Comparison of ENCODE assay signal across 8 cellular contexts in the genomic region with DNA sequence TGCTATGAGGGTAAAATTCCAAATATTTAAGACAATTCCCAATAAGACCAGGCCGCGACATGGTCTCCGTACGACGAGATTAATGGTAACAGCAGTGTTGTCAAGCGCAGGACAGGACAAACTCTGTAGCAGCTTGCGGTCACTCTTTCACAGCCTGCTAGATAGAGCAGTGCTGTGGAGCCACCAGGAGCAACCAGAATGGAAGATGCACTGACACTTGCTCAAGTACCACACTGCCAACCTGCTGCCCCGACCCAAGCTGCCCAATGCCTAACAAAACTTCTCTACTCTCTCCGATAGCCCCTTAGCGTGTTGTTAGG. TPM values are rescaled to one million over a fixed set of nuclear protein-coding genes. Genes with fewer than 3 reads are reported as not detected.
DNase-seq lines count a peak whose midpoint lies in the region; ATAC-seq and TF ChIP-seq lines count a peak whose summit lies in the region.

No MANE protein-coding gene starts in this region.

- peak overlapping the region; percentile 91 for H3K9ac ChIP-seq in HUES6 (ENCODE audit: low read length)

- no peak overlapping the region for H3K27ac Mint-ChIP-seq in naive B cell
- no peak overlapping the region for H3K27ac Mint-ChIP-seq in activated T-helper 1 cell treated with anti-CD3 and anti-CD28 coated beads, Interleukin-12 subunit alpha, Interleukin-12 subunit beta, Interleukin-2, Interleukin-4 antibody, amounts not matched to agents 30 ng/mL and 10 ng/mL and 1 ng/mL, durations not matched to agents 14 hours and 24 hours and 36 hours

- H3K36me3 Mint-ChIP-seq in naive B cell = no peaks in the 10 kb centered on the region
- H3K36me3 Mint-ChIP-seq in activated T-helper 1 cell treated with anti-CD3 and anti-CD28 coated beads, Interleukin-12 subunit alpha, Interleukin-12 subunit beta, Interleukin-2, Interleukin-4 antibody, amounts not matched to agents 30 ng/mL and 10 ng/mL and 1 ng/mL, durations not matched to agents 14 hours and 24 hours and 36 hours (ENCODE audit: low read depth) = peaks cover 17% of the 10 kb centered on the region

- intact Hi-C loops in activated T-helper 1 cell treated with anti-CD3 and anti-CD28 coated beads, Interleukin-12 subunit alpha, Interleukin-12 subunit beta, Interleukin-2, Interleukin-4 antibody, amounts not matched to agents 30 ng/mL and 10 ng/mL and 1 ng/mL, durations not matched to agents 14 hours and 24 hours and 36 hours (cut with micrococcal nuclease) = loop anchor here (1.0 to 10.0 kb wide), 5 partner anchors 135 to 1775 kb away; a partner anchor contains a TSS

- H3K9me3 ChIP-seq in HUES6 (ENCODE audit: control insufficient read depth, insufficient read depth, low read depth, low read length) = no peaks in the 10 kb centered on the region

- H3K27ac ChIP-seq in HUES6 (ENCODE audit: low read depth, low read length) = no peak overlapping the region

- DNase-seq in GM06990 (ENCODE audit: extremely low read depth, insufficient read length) (no peak), choroid plexus epithelial cell (ENCODE audit: low read depth) (no peak), naive B cell (no peak), DMS153 treated with DMSO at 0.1 percent for 48 hours (lab: John Stamatoyannopoulos, UW; ENCODE audit: unreplicated experiment) (no peak)
- DNase-seq in activated CD8-positive, alpha-beta memory T cell treated with anti-CD3 and anti-CD28 coated beads, Interleukin-2, amount 50 U/mL, for 4 hours = no peak
- DNase-seq in activated T-helper 1 cell treated with anti-CD3 and anti-CD28 coated beads, Interleukin-12 subunit alpha, Interleukin-12 subunit beta, Interleukin-2, Interleukin-4 antibody, amounts not matched to agents 30 ng/mL and 10 ng/mL and 1 ng/mL, durations not matched to agents 14 hours and 24 hours and 36 hours (ENCODE audit: low spot score) = no peak

- H3K36me3 ChIP-seq in GM06990 (ENCODE audit: control insufficient read depth, insufficient read depth, low read length) (no peaks in the 10 kb centered on the region), HUES6 (ENCODE audit: control insufficient read depth, insufficient read depth, low read length) (no peaks in the 10 kb centered on the region)

- no peak overlapping the region for H3K4me3 Mint-ChIP-seq in naive B cell
- no peak overlapping the region for H3K4me3 Mint-ChIP-seq in activated T-helper 1 cell treated with anti-CD3 and anti-CD28 coated beads, Interleukin-12 subunit alpha, Interleukin-12 subunit beta, Interleukin-2, Interleukin-4 antibody, amounts not matched to agents 30 ng/mL and 10 ng/mL and 1 ng/mL, durations not matched to agents 14 hours and 24 hours and 36 hours

- H3K4me3 ChIP-seq in GM06990 (replicated peaks; ENCODE audit: low read depth, low read length) (peak overlapping the region; percentile 72), HUES6 (ENCODE audit: low read depth, low read length) (peak overlapping the region; percentile 73), choroid plexus epithelial cell (ENCODE audit: low read depth, low read length) (peak overlapping the region; percentile 76)

- H3K27me3 ChIP-seq in GM06990 (replicated peaks; ENCODE audit: control insufficient read depth, insufficient read depth, low read length) (no peaks in the 10 kb centered on the region), HUES6 (ENCODE audit: control insufficient read depth, insufficient read depth, low read length) (no peaks in the 10 kb centered on the region)

- no peak for TF ChIP-seq CTCF in GM06990 (IDR thresholded peaks at IDR 0.05; ENCODE audit: insufficient read depth, low read length, poor library complexity, severe bottlenecking)
- peak; percentile 27 for TF ChIP-seq CTCF in choroid plexus epithelial cell (conservative IDR thresholded peaks at IDR 0.05; ENCODE audit: low read depth, low read length)

- no peaks in the 10 kb centered on the region for H3K27me3 Mint-ChIP-seq in naive B cell
- no peaks in the 10 kb centered on the region for H3K27me3 Mint-ChIP-seq in activated T-helper 1 cell treated with anti-CD3 and anti-CD28 coated beads, Interleukin-12 subunit alpha, Interleukin-12 subunit beta, Interleukin-2, Interleukin-4 antibody, amounts not matched to agents 30 ng/mL and 10 ng/mL and 1 ng/mL, durations not matched to agents 14 hours and 24 hours and 36 hours (ENCODE audit: insufficient read depth)

- peaks cover 0 to 10% (median 1%) of the 10 kb centered on the region in 3 donors for H3K4me1 Mint-ChIP-seq in naive B cell
- H3K4me1 Mint-ChIP-seq in activated T-helper 1 cell treated with anti-CD3 and anti-CD28 coated beads, Interleukin-12 subunit alpha, Interleukin-12 subunit beta, Interleukin-2, Interleukin-4 antibody, amounts not matched to agents 30 ng/mL and 10 ng/mL and 1 ng/mL, durations not matched to agents 14 hours and 24 hours and 36 hours (ENCODE audit: low read depth) = peaks cover 35% of the 10 kb centered on the region

- H3K9me3 Mint-ChIP-seq in naive B cell = no peaks in the 10 kb centered on the region
- no peaks in the 10 kb centered on the region for H3K9me3 Mint-ChIP-seq in activated T-helper 1 cell treated with anti-CD3 and anti-CD28 coated beads, Interleukin-12 subunit alpha, Interleukin-12 subunit beta, Interleukin-2, Interleukin-4 antibody, amounts not matched to agents 30 ng/mL and 10 ng/mL and 1 ng/mL, durations not matched to agents 14 hours and 24 hours and 36 hours

- peaks cover 4% of the 10 kb centered on the region for H3K4me1 ChIP-seq in HUES6 (ENCODE audit: control insufficient read depth, insufficient read depth, low read length)

- ATAC-seq in GM21526 (IDR thresholded peaks at IDR 0.05; ENCODE audit: low FRiP score, unreplicated experiment) (peak; percentile 34), naive B cell (ENCODE audit: low read depth in 2 of 2) (peak; percentile 13 to 15)

RNA-seq across cellular contexts. Expression of a gene that starts 0.6 kb away (rescaled TPM):
- 10 to 100 TPM in 5 of 6 donors, 1 to 10 TPM in 1; 6.2 to 21.3 (median 19.1) TPM for polyA plus RNA-seq in naive B cell (ENCODE audit: low read depth in 6 of 6)
- total RNA-seq in activated T-helper 1 cell treated with anti-CD3 and anti-CD28 coated beads, Interleukin-12 subunit alpha, Interleukin-12 subunit beta, Interleukin-2, Interleukin-4 antibody, amounts not matched to agents 30 ng/mL and 10 ng/mL and 1 ng/mL, durations not matched to agents 14 hours and 24 hours and 36 hours = 20.6 TPM in 2 replicates
